ENCODE assay signal across 1 cellular context in genomic region chr20:2145376-2145775, GRCh38.
TF ChIP-seq lines count a peak whose summit lies in the region.

No MANE protein-coding gene starts in this region.

TF ChIP-seq in IMR-90, 13 proteins besides CTCF, POLR2A, EP300 and RAD21:
- TF ChIP-seq ELK1 (IDR thresholded peaks at IDR 0.05; ENCODE audit: borderline replicate concordance, low read depth, low read length) (no peak), FOS (IDR thresholded peaks at IDR 0.05; ENCODE audit: low read depth, low read length) (no peak), NFE2L2 (IDR thresholded peaks at IDR 0.05; ENCODE audit: low read depth, low read length) (no peak), RCOR1 (IDR thresholded peaks at IDR 0.05; ENCODE audit: insufficient replicate concordance, low read length) (no peak), RFX5 (IDR thresholded peaks at IDR 0.05; ENCODE audit: low read depth, low read length) (no peak), SMC3 (IDR thresholded peaks at IDR 0.05; ENCODE audit: low read depth, low read length) (no peak), CEBPB (IDR thresholded peaks at IDR 0.05; ENCODE audit: low read depth, low read length) (no peak), MAFK (IDR thresholded peaks at IDR 0.05; ENCODE audit: low read depth, low read length) (no peak), USF2 (IDR thresholded peaks at IDR 0.05; ENCODE audit: low read depth, low read length) (no peak), CHD1 (IDR thresholded peaks at IDR 0.05; ENCODE audit: low read depth, low read length) (no peak), MAZ (IDR thresholded peaks at IDR 0.05; ENCODE audit: borderline replicate concordance, low read depth, low read length) (no peak), BHLHE40 (IDR thresholded peaks at IDR 0.05; ENCODE audit: low read depth, low read length) (no peak), MXI1 (IDR thresholded peaks at IDR 0.05; ENCODE audit: borderline replicate concordance, low read depth, low read length) (no peak)
